ENCODE assay signal across 9 cellular contexts in genomic region chr3:188578579-188579363, GRCh38.
DNase-seq lines count a peak whose midpoint lies in the region; ATAC-seq, FAIRE-seq and TF ChIP-seq lines count a peak whose summit lies in the region.
"Had no signal": no experiment of that assay in that cellular context is flagged by ENCODE, and none has a peak within 500 bp of the region (broad histone marks: within the 10 kb centered on the region; RNA-seq: fewer than 3 reads in every experiment).

No MANE protein-coding gene starts in this region.

- H3K9ac ChIP-seq in subcutaneous abdominal adipose tissue (ENCODE audit: low read length in 5 of 5) = peak overlapping the region in 1 of 5 donors; percentile 8

- peak; percentile 16 for DNase-seq in activated CD8-positive, alpha-beta T cell treated with anti-CD3 and anti-CD28 coated beads for 36 hours
- DNase-seq in activated CD8-positive, alpha-beta T cell treated with anti-CD3 and anti-CD28 coated beads, Interleukin-2, amount 10 ng/mL, durations not matched to agents 7 days and 5 days = no peak
- peak; percentile 34 for DNase-seq in amniotic stem cell (lab: John Stamatoyannopoulos, UW)
- peak; percentile 6 to 7 for DNase-seq in hippocampal formation (lab: John Stamatoyannopoulos, UW)
- no peak for DNase-seq in GM19239 (ENCODE audit: insufficient read length, low spot score)
- no peak for DNase-seq in foreskin melanocyte
- DNase-seq: CD4-positive, CD25-positive, alpha-beta regulatory T cell had no signal

- intact Hi-C loops in activated CD8-positive, alpha-beta T cell treated with anti-CD3 and anti-CD28 coated beads for 36 hours (cut with micrococcal nuclease) = no loop called here

- H3K9me3 ChIP-seq in subcutaneous abdominal adipose tissue (ENCODE audit: control insufficient read depth in 5 of 5, low read length in 5 of 5) = no peaks in the 10 kb centered on the region

- POLR2A ChIA-PET in activated CD8-positive, alpha-beta T cell treated with anti-CD3 and anti-CD28 coated beads for 36 hours (lab: Charles Lee) = interaction anchor here (0.7 kb wide), 1 partner anchor 149 kb away, joined by 3 read pairs; no protein-coding TSS in a partner anchor
- POLR2A ChIA-PET in activated CD8-positive, alpha-beta T cell treated with anti-CD3 and anti-CD28 coated beads, Interleukin-2, amount 10 ng/mL, durations not matched to agents 7 days and 5 days (lab: Charles Lee) = no interaction called here

- FAIRE-seq in GM19239 (lab: Jason Lieb, UNC) = no peak

- H3K9me3 Mint-ChIP-seq in activated CD8-positive, alpha-beta T cell treated with anti-CD3 and anti-CD28 coated beads for 36 hours = no peaks in the 10 kb centered on the region
- H3K9me3 Mint-ChIP-seq in activated CD8-positive, alpha-beta T cell treated with anti-CD3 and anti-CD28 coated beads, Interleukin-2, amount 10 ng/mL, durations not matched to agents 7 days and 5 days (ENCODE audit: insufficient read depth) = no peaks in the 10 kb centered on the region
- H3K9me3 Mint-ChIP-seq: CD4-positive, CD25-positive, alpha-beta regulatory T cell had no signal

- no peak overlapping the region for H3K4me3 ChIP-seq in subcutaneous abdominal adipose tissue (ENCODE audit: low read depth in 1 of 5, low read length in 5 of 5)

- H3K4me1 Mint-ChIP-seq in activated CD8-positive, alpha-beta T cell treated with anti-CD3 and anti-CD28 coated beads for 36 hours (ENCODE audit: low read depth) = peaks cover 22% of the 10 kb centered on the region
- peaks cover 2% of the 10 kb centered on the region for H3K4me1 Mint-ChIP-seq in activated CD8-positive, alpha-beta T cell treated with anti-CD3 and anti-CD28 coated beads, Interleukin-2, amount 10 ng/mL, durations not matched to agents 7 days and 5 days (ENCODE audit: low read depth)

- no peak for TF ChIP-seq CTCF in activated CD8-positive, alpha-beta T cell treated with anti-CD3 and anti-CD28 coated beads for 36 hours (IDR thresholded peaks at IDR 0.05)

- H3K4me3 Mint-ChIP-seq in activated CD8-positive, alpha-beta T cell treated with anti-CD3 and anti-CD28 coated beads for 36 hours = no peak overlapping the region
- H3K4me3 Mint-ChIP-seq in activated CD8-positive, alpha-beta T cell treated with anti-CD3 and anti-CD28 coated beads, Interleukin-2, amount 10 ng/mL, durations not matched to agents 7 days and 5 days = no peak overlapping the region
- H3K4me3 Mint-ChIP-seq: CD4-positive, CD25-positive, alpha-beta regulatory T cell had no signal

- peak overlapping the region; percentile 33 for H3K27ac ChIP-seq in subcutaneous abdominal adipose tissue (ENCODE audit: low read depth, low read length)

- no peaks in the 10 kb centered on the region for H3K27me3 ChIP-seq in subcutaneous abdominal adipose tissue (ENCODE audit: control insufficient read depth in 5 of 5, insufficient read depth in 4 of 5, low read length in 5 of 5)

- peak overlapping the region; percentile 3 for H3K27ac Mint-ChIP-seq in activated CD8-positive, alpha-beta T cell treated with anti-CD3 and anti-CD28 coated beads for 36 hours
- H3K27ac Mint-ChIP-seq in activated CD8-positive, alpha-beta T cell treated with anti-CD3 and anti-CD28 coated beads, Interleukin-2, amount 10 ng/mL, durations not matched to agents 7 days and 5 days = no peak overlapping the region

- CTCF ChIA-PET in activated CD8-positive, alpha-beta T cell treated with anti-CD3 and anti-CD28 coated beads for 36 hours (lab: Charles Lee) = interaction anchor here (1.0 kb wide), 1 partner anchor 839 kb away, joined by 4 read pairs; no protein-coding TSS in a partner anchor
- CTCF ChIA-PET in activated CD8-positive, alpha-beta T cell treated with anti-CD3 and anti-CD28 coated beads, Interleukin-2, amount 10 ng/mL, durations not matched to agents 7 days and 5 days (lab: Charles Lee) = no interaction called here

- H3K27me3 Mint-ChIP-seq in activated CD8-positive, alpha-beta T cell treated with anti-CD3 and anti-CD28 coated beads for 36 hours = no peaks in the 10 kb centered on the region
- no peaks in the 10 kb centered on the region for H3K27me3 Mint-ChIP-seq in activated CD8-positive, alpha-beta T cell treated with anti-CD3 and anti-CD28 coated beads, Interleukin-2, amount 10 ng/mL, durations not matched to agents 7 days and 5 days (ENCODE audit: low read depth)
- H3K27me3 Mint-ChIP-seq: CD4-positive, CD25-positive, alpha-beta regulatory T cell had no signal

- no peaks in the 10 kb centered on the region for H3K36me3 Mint-ChIP-seq in activated CD8-positive, alpha-beta T cell treated with anti-CD3 and anti-CD28 coated beads for 36 hours (ENCODE audit: low read depth)
- H3K36me3 Mint-ChIP-seq in activated CD8-positive, alpha-beta T cell treated with anti-CD3 and anti-CD28 coated beads, Interleukin-2, amount 10 ng/mL, durations not matched to agents 7 days and 5 days (ENCODE audit: low read depth) = no peaks in the 10 kb centered on the region

- ATAC-seq in activated CD8-positive, alpha-beta T cell treated with anti-CD3 and anti-CD28 coated beads for 36 hours = no peak
- no peak for ATAC-seq in activated CD8-positive, alpha-beta T cell treated with anti-CD3 and anti-CD28 coated beads, Interleukin-2, amount 10 ng/mL, durations not matched to agents 7 days and 5 days
- no peak for ATAC-seq in HG02588 (IDR thresholded peaks at IDR 0.05; ENCODE audit: unreplicated experiment)

- H3K4me1 ChIP-seq in subcutaneous abdominal adipose tissue (ENCODE audit: control insufficient read depth in 5 of 5, insufficient read depth in 5 of 5, low read length in 5 of 5) = peaks cover 5 to 25% (median 10%) of the 10 kb centered on the region in 5 donors

- H3K36me3 ChIP-seq in subcutaneous abdominal adipose tissue (ENCODE audit: control insufficient read depth in 5 of 5, insufficient read depth in 5 of 5, low read length in 5 of 5) = no peaks in the 10 kb centered on the region

Comparison
In these comparisons a context has a peak if more than half of its experiments do, and no peak if none do; other contexts are left out.
1. DNase-seq: peak in activated CD8-positive, alpha-beta T cell treated with anti-CD3 and anti-CD28 coated beads for 36 hours (single experiment), amniotic stem cell (single experiment) and hippocampal formation (2 of 2); none in activated CD8-positive, alpha-beta T cell treated with anti-CD3 and anti-CD28 coated beads, Interleukin-2, amount 10 ng/mL, durations not matched to agents 7 days and 5 days (single experiment), GM19239 (single experiment) and foreskin melanocyte (single experiment).